ENCODE assay signal across 8 cellular contexts in genomic region chr1:116763787-116764465, GRCh38.
A peak's percentile ranks its signal among the peaks of the same experiment; 100 is the strongest.
DNase-seq lines count a peak whose midpoint lies in the region; ATAC-seq and TF ChIP-seq lines count a peak whose summit lies in the region.

No MANE protein-coding gene starts in this region.

- H3K9me3 Mint-ChIP-seq in activated naive CD4-positive, alpha-beta T cell treated with anti-CD3 and anti-CD28 coated beads, Interleukin-2, amount 50 U/mL, for 24 hours, result no peaks in the 10 kb centered on the region

- peak; percentile 25; the same call in 1 of the 2 replicates for TF ChIP-seq CTCF in LNCAP (IDR thresholded peaks at IDR 0.05)

- ATAC-seq in HG02973 (IDR thresholded peaks at IDR 0.05; ENCODE audit: unreplicated experiment), result no peak

- DNase-seq in EH (ENCODE audit: low read depth), result peak; percentile 13
- DNase-seq in kidney tubule cell (ENCODE audit: low spot score), result peak; percentile 39
- no peak for DNase-seq in effector CD4-positive, alpha-beta T cell
- DNase-seq in retina, result no peak
- no peak for DNase-seq in AML-193 (lab: John Stamatoyannopoulos, UW)

- H3K36me3 Mint-ChIP-seq in activated naive CD4-positive, alpha-beta T cell treated with anti-CD3 and anti-CD28 coated beads, Interleukin-2, amount 50 U/mL, for 24 hours, result peaks cover 78% of the 10 kb centered on the region

- peaks cover 89% of the 10 kb centered on the region for H3K4me1 Mint-ChIP-seq in activated naive CD4-positive, alpha-beta T cell treated with anti-CD3 and anti-CD28 coated beads, Interleukin-2, amount 50 U/mL, for 24 hours

- H3K27me3 Mint-ChIP-seq in activated naive CD4-positive, alpha-beta T cell treated with anti-CD3 and anti-CD28 coated beads, Interleukin-2, amount 50 U/mL, for 24 hours, result no peaks in the 10 kb centered on the region

- peak overlapping the region; percentile 100 for H3K27ac Mint-ChIP-seq in activated naive CD4-positive, alpha-beta T cell treated with anti-CD3 and anti-CD28 coated beads, Interleukin-2, amount 50 U/mL, for 24 hours

- H3K4me3 Mint-ChIP-seq in activated naive CD4-positive, alpha-beta T cell treated with anti-CD3 and anti-CD28 coated beads, Interleukin-2, amount 50 U/mL, for 24 hours, result peak overlapping the region; percentile 92

Comparison
In these comparisons a context has a peak if more than half of its experiments do, and no peak if none do; other contexts are left out.
1. DNase-seq: peak in EH (single experiment) and kidney tubule cell (single experiment); none in effector CD4-positive, alpha-beta T cell (single experiment), retina (single experiment) and AML-193 (0 of 2).